ENCODE assay signal across 36 cellular contexts in genomic region chr3:140630366-140630765, GRCh38. TPM values are rescaled to one million over a fixed set of nuclear protein-coding genes. Genes with fewer than 3 reads are reported as not detected.
DNase-seq lines count a peak whose midpoint lies in the region; FAIRE-seq and TF ChIP-seq lines count a peak whose summit lies in the region.
"Had no signal": no experiment of that assay in that cellular context is flagged by ENCODE, and none has a peak within 500 bp of the region (broad histone marks: within the 10 kb centered on the region; RNA-seq: fewer than 3 reads in every experiment).

No MANE protein-coding gene starts in this region.

- POLR2A ChIA-PET in HEK293 (lab: Yijun Ruan, JAX), result no interaction called here

- peaks cover 51% of the 10 kb centered on the region for H3K4me1 Mint-ChIP-seq in astrocyte (ENCODE audit: low read depth, unreplicated experiment)
- H3K4me1 Mint-ChIP-seq: nephron had no signal

- H3K4me3 Mint-ChIP-seq in astrocyte (ENCODE audit: unreplicated experiment), result no peak overlapping the region
- H3K4me3 Mint-ChIP-seq: activated CD8-positive, alpha-beta T cell treated with anti-CD3 and anti-CD28 coated beads for 36 hours; activated T-helper 1 cell treated with anti-CD3 and anti-CD28 coated beads, Interleukin-12 subunit alpha, Interleukin-12 subunit beta, Interleukin-2, Interleukin-4 antibody, amounts not matched to agents 30 ng/mL and 10 ng/mL and 1 ng/mL, durations not matched to agents 14 hours and 24 hours and 36 hours; CD8-positive, alpha-beta T cell; nephron had no signal

- peak overlapping the region; percentile 80 for H3K27ac Mint-ChIP-seq in astrocyte (ENCODE audit: unreplicated experiment)
- H3K27ac Mint-ChIP-seq: activated CD8-positive, alpha-beta T cell treated with anti-CD3 and anti-CD28 coated beads for 36 hours; activated T-helper 1 cell treated with anti-CD3 and anti-CD28 coated beads, Interleukin-12 subunit alpha, Interleukin-12 subunit beta, Interleukin-2, Interleukin-4 antibody, amounts not matched to agents 30 ng/mL and 10 ng/mL and 1 ng/mL, durations not matched to agents 14 hours and 24 hours and 36 hours; CD8-positive, alpha-beta T cell; nephron had no signal

- no peak overlapping the region for H3K27ac ChIP-seq in HEK293 (ENCODE audit: extremely low read depth, low read depth, low read length)
- H3K27ac ChIP-seq in astrocyte (ENCODE audit: low read depth, low read length), result peak overlapping the region; percentile 79
- H3K27ac ChIP-seq: cardiac muscle cell, esophagus muscularis mucosa, gastrocnemius medialis, HL-60, thoracic aorta, vagina had no signal

- H3K9me3 ChIP-seq in HEK293 (ENCODE audit: control insufficient read depth, insufficient read depth, low read depth, low read length) (no peaks in the 10 kb centered on the region), astrocyte (ENCODE audit: insufficient read depth, low read depth, low read length) (no peaks in the 10 kb centered on the region), skeletal muscle satellite cell (replicated peaks; ENCODE audit: low read length) (no peaks in the 10 kb centered on the region)
- H3K9me3 ChIP-seq: BE2C, esophagus muscularis mucosa, gastrocnemius medialis, mucosa of descending colon, thoracic aorta, vagina had no signal

- H3K4me1 ChIP-seq in HEK293 (ENCODE audit: control insufficient read depth, insufficient read depth, low read length) (no peaks in the 10 kb centered on the region), astrocyte (ENCODE audit: insufficient read depth, low read length) (peaks cover 27% of the 10 kb centered on the region), skeletal muscle satellite cell (ENCODE audit: control insufficient read depth, insufficient read depth, low read length) (peaks cover 37% of the 10 kb centered on the region)
- H3K4me1 ChIP-seq: BE2C, esophagus muscularis mucosa, gastrocnemius medialis, vagina had no signal

- no peak overlapping the region for H2AFZ ChIP-seq in astrocyte (ENCODE audit: low read depth, low read length)

- CTCF ChIA-PET in HEK293 (lab: Yijun Ruan, JAX), result interaction anchor here (0.7 kb wide), 1 partner anchor 10 kb away, joined by 3 read pairs; no protein-coding TSS in a partner anchor

- FAIRE-seq in astrocyte (lab: Jason Lieb, UNC), result no peak
- FAIRE-seq: GM18507 had no signal

- H3K9me3 Mint-ChIP-seq in astrocyte (ENCODE audit: unreplicated experiment), result no peaks in the 10 kb centered on the region
- H3K9me3 Mint-ChIP-seq: activated CD8-positive, alpha-beta T cell treated with anti-CD3 and anti-CD28 coated beads for 36 hours; activated T-helper 1 cell treated with anti-CD3 and anti-CD28 coated beads, Interleukin-12 subunit alpha, Interleukin-12 subunit beta, Interleukin-2, Interleukin-4 antibody, amounts not matched to agents 30 ng/mL and 10 ng/mL and 1 ng/mL, durations not matched to agents 14 hours and 24 hours and 36 hours; CD8-positive, alpha-beta T cell; nephron had no signal

- H4K20me1 ChIP-seq in astrocyte (ENCODE audit: insufficient read depth, low read length), result no peaks in the 10 kb centered on the region

- no peaks in the 10 kb centered on the region for H3K27me3 Mint-ChIP-seq in astrocyte (ENCODE audit: low read depth, unreplicated experiment)

- no peak for TF ChIP-seq CTCF in HEK293 (tag by site-specific recombination; IDR thresholded peaks at IDR 0.05)
- no peak for TF ChIP-seq CTCF in astrocyte (IDR thresholded peaks at IDR 0.05; ENCODE audit: insufficient read depth, low read depth, low read length)
- TF ChIP-seq CTCF in fibroblast of the aortic adventitia (IDR thresholded peaks at IDR 0.05; ENCODE audit: insufficient read depth, low read length), result no peak

- intact Hi-C loops in posterior cingulate gyrus (cut with DNase I), result no loop called here

- H3K9ac ChIP-seq in astrocyte (ENCODE audit: low read length), result peak overlapping the region; percentile 14
- peak overlapping the region; percentile 18 for H3K9ac ChIP-seq in skeletal muscle satellite cell (ENCODE audit: low read depth, low read length)

- H3K36me3 ChIP-seq in HEK293 (ENCODE audit: control insufficient read depth in 2 of 2, insufficient read depth in 1 of 2, low read length in 2 of 2), result no peaks in the 10 kb centered on the region
- H3K36me3 ChIP-seq in astrocyte (ENCODE audit: insufficient read depth, low read length), result no peaks in the 10 kb centered on the region
- no peaks in the 10 kb centered on the region for H3K36me3 ChIP-seq in skeletal muscle satellite cell (ENCODE audit: insufficient read depth, low read length)
- H3K36me3 ChIP-seq: BE2C, cardiac muscle cell, esophagus muscularis mucosa, gastrocnemius medialis, thoracic aorta, vagina had no signal

- H3K27me3 ChIP-seq in astrocyte (ENCODE audit: insufficient read depth, low read length) (no peaks in the 10 kb centered on the region), skeletal muscle satellite cell (ENCODE audit: control insufficient read depth, insufficient read depth, low read length) (no peaks in the 10 kb centered on the region)
- H3K27me3 ChIP-seq: cardiac muscle cell, esophagus muscularis mucosa, gastrocnemius medialis, vagina had no signal

- H3K4me2 ChIP-seq in astrocyte (ENCODE audit: low read length) (peak overlapping the region; percentile 62), skeletal muscle satellite cell (ENCODE audit: low read length) (peak overlapping the region; percentile 45)

- no peaks in the 10 kb centered on the region for H3K36me3 Mint-ChIP-seq in astrocyte (ENCODE audit: low read depth, unreplicated experiment)
- H3K36me3 Mint-ChIP-seq: CD8-positive, alpha-beta T cell had no signal

- H3K79me2 ChIP-seq in astrocyte (ENCODE audit: insufficient read depth, low read length), result no peaks in the 10 kb centered on the region

- H3K4me3 ChIP-seq in HEK293 (ENCODE audit: low read depth, low read length), result no peak overlapping the region
- no peak overlapping the region for H3K4me3 ChIP-seq in astrocyte (ENCODE audit: insufficient read depth, low read depth, low read length)
- H3K4me3 ChIP-seq in fibroblast of the aortic adventitia (ENCODE audit: low read depth, low read length), result no peak overlapping the region
- no peak overlapping the region for H3K4me3 ChIP-seq in skeletal muscle satellite cell (ENCODE audit: low read length)
- H3K4me3 ChIP-seq: cardiac muscle cell, esophagus muscularis mucosa, gastrocnemius medialis, lung, mucosa of descending colon, thoracic aorta, vagina had no signal

- DNase-seq in astrocyte (ENCODE audit: low read depth) (no peak), fibroblast of the aortic adventitia (ENCODE audit: low read depth) (peak; percentile 11), NCI-H226 (no peak), NCI-H1048 (lab: John Stamatoyannopoulos, UW) (no peak), posterior cingulate gyrus (no peak), retina (no peak)
- DNase-seq: activated CD8-positive, alpha-beta memory T cell treated with anti-CD3 and anti-CD28 coated beads, Interleukin-2, amount 50 U/mL, for 48 hours; activated CD8-positive, alpha-beta T cell treated with anti-CD3 and anti-CD28 coated beads for 36 hours; activated naive CD4-positive, alpha-beta T cell treated with Interleukin-2 at 50 U/mL for 16 hours; BE2C; CD8-positive, alpha-beta T cell; DMS 273 treated with DMSO at 0.1 percent for 48 hours; gastrocnemius medialis; KG1; left cardiac atrium; MM.1S; mucosa of descending colon; NCI-H1417 treated with DMSO at 0.1 percent for 48 hours; NCI-H2081; NCI-H526 treated with DMSO at 0.1 percent for 48 hours; SHP77; stimulated activated CD4-positive, alpha-beta T cell treated with anti-CD3 and anti-CD28 coated beads, Interleukin-1b, Interleukin-23, amount 100 ng/mL, for 48 hours; stimulated activated naive CD8-positive, alpha-beta T cell treated with anti-CD3 and anti-CD28 coated beads, Interleukin-15, Interleukin-2, amounts not matched to agents 100 U/mL and 50 U/mL, for 24 hours had no signal

TF ChIP-seq in HEK293, 187 proteins besides CTCF, POLR2A, EP300 and RAD21:
- TF ChIP-seq ZNF510 (tag by site-specific recombination; IDR thresholded peaks at IDR 0.05; ENCODE audit: insufficient replicate concordance) (no peak), SCRT2 (tag by site-specific recombination; IDR thresholded peaks at IDR 0.05) (0 out of 2 replicates have a peak, but pooled peaks have one; percentile 9)

RNA-seq across cellular contexts. Expression of gene TRIM42, which starts 47.5 kb away (rescaled TPM):
- not detected in 2 replicates for total RNA-seq in astrocyte
- not detected in 2 replicates for total RNA-seq in fibroblast of the aortic adventitia (ENCODE audit: low replicate concordance)
- total RNA-seq in skeletal muscle satellite cell (2012; rRNA removed), result not detected in 2 replicates
- total RNA-seq: activated CD8-positive, alpha-beta T cell treated with anti-CD3 and anti-CD28 coated beads for 36 hours; activated T-helper 1 cell treated with anti-CD3 and anti-CD28 coated beads, Interleukin-12 subunit alpha, Interleukin-12 subunit beta, Interleukin-2, Interleukin-4 antibody, amounts not matched to agents 30 ng/mL and 10 ng/mL and 1 ng/mL, durations not matched to agents 14 hours and 24 hours and 36 hours; cardiac muscle cell; CD8-positive, alpha-beta T cell; esophagus muscularis mucosa; gastrocnemius medialis; left cardiac atrium; lung; mucosa of descending colon; omental fat pad; renal cortical epithelial cell; thoracic aorta; vagina had no signal
